1 cellular context compared by ENCODE assay signal in genomic region chr18:78994531-78994930, GRCh38.
TF ChIP-seq lines count a peak whose summit lies in the region.

No MANE protein-coding gene starts in this region.

TF ChIP-seq in H1, 55 proteins besides CTCF, POLR2A, EP300 and RAD21:
- TF ChIP-seq GABPA (IDR thresholded peaks at IDR 0.05; ENCODE audit: borderline replicate concordance, insufficient read depth, low read length), result no peak
- TF ChIP-seq PHF8 (conservative IDR thresholded peaks at IDR 0.05; ENCODE audit: low read depth, low read length), result no peak
- no peak for TF ChIP-seq CHD2 (IDR thresholded peaks at IDR 0.05; ENCODE audit: low read length)
- no peak for TF ChIP-seq MAX (IDR thresholded peaks at IDR 0.05)
- no peak for TF ChIP-seq BCL11A (IDR thresholded peaks at IDR 0.05; ENCODE audit: low read depth in 2 of 2, low read length in 2 of 2)
- no peak for TF ChIP-seq FOSL1 (IDR thresholded peaks at IDR 0.05; ENCODE audit: insufficient read depth, low read depth, low read length)
- TF ChIP-seq JUND (IDR thresholded peaks at IDR 0.05; ENCODE audit: low read length), result no peak
- TF ChIP-seq SUZ12 (IDR thresholded peaks at IDR 0.05; ENCODE audit: low read length), result no peak
- no peak for TF ChIP-seq GTF2F1 (IDR thresholded peaks at IDR 0.05; ENCODE audit: borderline replicate concordance, low read depth, low read length)
- no peak for TF ChIP-seq EZH2 (IDR thresholded peaks at IDR 0.05; ENCODE audit: low read depth, low read length, severe bottlenecking)
- no peak for TF ChIP-seq HDAC2 (IDR thresholded peaks at IDR 0.05; ENCODE audit: borderline replicate concordance in 1 of 2, low read depth in 2 of 2, low read length in 2 of 2)
- TF ChIP-seq CTBP2 (IDR thresholded peaks at IDR 0.05; ENCODE audit: borderline replicate concordance, insufficient read depth, insufficient read length, low read length), result no peak
- no peak for TF ChIP-seq SP2 (IDR thresholded peaks at IDR 0.05; ENCODE audit: low read length)
- no peak for TF ChIP-seq SIRT6 (IDR thresholded peaks at IDR 0.05; ENCODE audit: low read length)
- TF ChIP-seq KDM4A (IDR thresholded peaks at IDR 0.05; ENCODE audit: low read depth, low read length, severe bottlenecking), result no peak
- no peak for TF ChIP-seq BRCA1 (IDR thresholded peaks at IDR 0.05; ENCODE audit: low read depth, low read length)
- TF ChIP-seq RBBP5 (IDR thresholded peaks at IDR 0.05; ENCODE audit: borderline replicate concordance, low read depth, low read length), result no peak
- no peak for TF ChIP-seq ATF2 (IDR thresholded peaks at IDR 0.05; ENCODE audit: low read length)
